14 cellular contexts compared by ENCODE assay signal in genomic region chr12:105882404-105882803, GRCh38.
DNase-seq lines count a peak whose midpoint lies in the region; ATAC-seq and TF ChIP-seq lines count a peak whose summit lies in the region.
"Had no signal": no experiment of that assay in that cellular context is flagged by ENCODE, and none has a peak within 500 bp of the region (broad histone marks: within the 10 kb centered on the region; RNA-seq: fewer than 3 reads in every experiment).

No MANE protein-coding gene starts in this region.

- ATAC-seq in left ventricle myocardium superior (peak; percentile 94), gastrocnemius medialis (peak; percentile 83 to 86), GM18907 (IDR thresholded peaks at IDR 0.05; ENCODE audit: unreplicated experiment) (no peak)
- ATAC-seq in activated CD4-positive, CD25-positive, alpha-beta regulatory T cell treated with anti-CD3 and anti-CD28 coated beads, Interleukin-2, amount 50 U/mL, for 24 hours: no peak
- ATAC-seq: HCT116, left colon had no signal

- peak overlapping the region; percentile 11 for H3K27ac ChIP-seq in caudate nucleus (ENCODE audit: low read depth, low read length)
- H3K27ac ChIP-seq in gastrocnemius medialis: no peak overlapping the region
- no peak overlapping the region for H3K27ac ChIP-seq in ascending aorta

- TF ChIP-seq POLR2A in gastrocnemius medialis (IDR thresholded peaks at IDR 0.05): no peak

- H3K9me3 ChIP-seq in gastrocnemius medialis: no peaks in the 10 kb centered on the region
- no peaks in the 10 kb centered on the region for H3K9me3 ChIP-seq in ascending aorta

- in situ Hi-C loops in gastrocnemius medialis (cut with MboI; ENCODE audit: low sequenced_read_pairs in 4 of 4): no loop called here

- TF ChIP-seq CTCF in HFF-Myc (IDR thresholded peaks at IDR 0.05; ENCODE audit: low read depth, low read length, missing control alignments) (no peak), gastrocnemius medialis (IDR thresholded peaks at IDR 0.05 in 4 of 5, conservative IDR thresholded peaks at IDR 0.05 in 1 of 5) (no peak), ascending aorta (IDR thresholded peaks at IDR 0.05) (no peak)

- no peaks in the 10 kb centered on the region for H3K36me3 ChIP-seq in gastrocnemius medialis
- no peaks in the 10 kb centered on the region for H3K36me3 ChIP-seq in ascending aorta

- no peaks in the 10 kb centered on the region for H3K27me3 ChIP-seq in gastrocnemius medialis
- H3K27me3 ChIP-seq in ascending aorta: no peaks in the 10 kb centered on the region

- H3K4me3 ChIP-seq in HFF-Myc (replicated peaks; ENCODE audit: low read depth, low read length): no peak overlapping the region
- H3K4me3 ChIP-seq in gastrocnemius medialis: no peak overlapping the region
- no peak overlapping the region for H3K4me3 ChIP-seq in ascending aorta

- intact Hi-C loops in left ventricle myocardium superior (cut with micrococcal nuclease): no loop called here
- intact Hi-C loops in gastrocnemius medialis (cut with DNase I; ENCODE audit: low total_unique reads): no loop called here
- intact Hi-C loops in ascending aorta (cut with DNase I): no loop called here

- peak; percentile 7 for DNase-seq in HFF-Myc (ENCODE audit: extremely low read depth, low read depth)
- peak in 32 of 61 donors; percentile 3 to 85 (median 18) for DNase-seq in caudate nucleus (lab: John Stamatoyannopoulos, UW)
- peak; percentile 43 for DNase-seq in left ventricle myocardium superior
- peak; percentile 37 to 65 for DNase-seq in gastrocnemius medialis
- no peak for DNase-seq in mucosa of gallbladder (ENCODE audit: low spot score)
- no peak for DNase-seq in ascending aorta (ENCODE audit: low spot score in 2 of 2)
- DNase-seq: activated T-cell treated with anti-CD3 and anti-CD28 coated beads for 4 hours; CD4-positive, alpha-beta T cell; left colon; NCI-H446; OCI-M1 had no signal

- H3K4me1 ChIP-seq in gastrocnemius medialis (no peaks in the 10 kb centered on the region), ascending aorta (peaks cover 0 to 5% of the 10 kb centered on the region in 2 donors)

Comparison
In these comparisons a context has a peak if more than half of its experiments do, and no peak if none do; other contexts are left out.
1. DNase-seq: peak in HFF-Myc (single experiment), caudate nucleus (32 of 61), left ventricle myocardium superior (single experiment) and gastrocnemius medialis (2 of 2); none in mucosa of gallbladder (single experiment) and ascending aorta (0 of 2).
2. ATAC-seq: peak in left ventricle myocardium superior (single experiment) and gastrocnemius medialis (2 of 2); none in GM18907 (single experiment) and activated CD4-positive, CD25-positive, alpha-beta regulatory T cell treated with anti-CD3 and anti-CD28 coated beads, Interleukin-2, amount 50 U/mL, for 24 hours (0 of 2).